19 cellular contexts compared by ENCODE assay signal in genomic region chr4:8915201-8916200, GRCh38. TPM values are rescaled to one million over a fixed set of nuclear protein-coding genes. Genes with fewer than 3 reads are reported as not detected.
DNase-seq lines count a peak whose midpoint lies in the region; ATAC-seq, FAIRE-seq and TF ChIP-seq lines count a peak whose summit lies in the region.
"Had no signal": no experiment of that assay in that cellular context is flagged by ENCODE, and none has a peak within 500 bp of the region (broad histone marks: within the 10 kb centered on the region; RNA-seq: fewer than 3 reads in every experiment).

No MANE protein-coding gene starts in this region.

- H3K27me3 ChIP-seq in foreskin keratinocyte: no peaks in the 10 kb centered on the region

- peak; percentile 24 for DNase-seq in NCI-H2171 treated with DMSO at 0.1 percent for 48 hours (lab: John Stamatoyannopoulos, UW)
- DNase-seq in NCI-H2171 (lab: John Stamatoyannopoulos, UW): no peak
- DNase-seq in GM12892 (ENCODE audit: insufficient read length): peak; percentile 3
- DNase-seq in frontal cortex (ENCODE audit: low spot score in 2 of 2): peak; percentile 3 to 8
- peak; percentile 32 for DNase-seq in sciatic nerve (ENCODE audit: low spot score)
- DNase-seq in glomerular visceral epithelial cell (ENCODE audit: extremely low spot score): no peak
- no peak for DNase-seq in AG08396 (ENCODE audit: low spot score)
- DNase-seq in foreskin keratinocyte: no peak
- DNase-seq: activated CD4-positive, CD25-positive, alpha-beta regulatory T cell treated with anti-CD3 and anti-CD28 coated beads, Interleukin-2, amount 50 U/mL, for 72 hours; CD4-positive, CD25-positive, alpha-beta regulatory T cell; NCI-H1930; NCI-H774; substantia nigra had no signal

- no peak for ATAC-seq in sciatic nerve
- ATAC-seq in foreskin keratinocyte: no peak
- ATAC-seq: GM12878 had no signal

- no peaks in the 10 kb centered on the region for H3K4me1 ChIP-seq in foreskin keratinocyte

- no peak overlapping the region for H3K27ac ChIP-seq in foreskin keratinocyte
- H3K27ac ChIP-seq: 22Rv1 had no signal

- TF ChIP-seq CTCF in foreskin keratinocyte (conservative IDR thresholded peaks at IDR 0.05): no peak

- FAIRE-seq in GM12892 (lab: Jason Lieb, UNC) (no peak), frontal cortex (lab: Jason Lieb, UNC) (no peak)
- FAIRE-seq: GM12878, RCC 7860 had no signal

- intact Hi-C loops in sciatic nerve (cut with DNase I): loop anchor here (10.0 kb wide), 1 partner anchor 311 kb away; no protein-coding TSS in a partner anchor

- TF ChIP-seq POLR2A in GM12892 (IDR thresholded peaks at IDR 0.05; ENCODE audit: low read depth, low read length): no peak

RNA-seq across cellular contexts. Expression of gene HMX1, which starts 43.9 kb away (rescaled TPM):
- polyA plus RNA-seq in GM12892 (2012; ENCODE audit: missing spikeins): not detected
- total RNA-seq in frontal cortex (not detected), sciatic nerve (not detected), foreskin keratinocyte (not detected in 2 replicates)
- not detected in 2 replicates for polyA plus RNA-seq in foreskin keratinocyte
- total RNA-seq: CD4-positive, CD25-positive, alpha-beta regulatory T cell; GM12878; HT1080; M059J; T-helper 1 cell treated with Interleukin-12 subunit alpha and Interleukin-12 subunit beta and Interleukin-4 antibody, amounts not matched to agents 30 ng/mL and 1 ng/mL, for 36 hours had no signal
- polyA plus RNA-seq: CD4-positive, CD25-positive, alpha-beta regulatory T cell; GM12878 had no signal

Comparison
In these comparisons a context has a peak if more than half of its experiments do, and no peak if none do; other contexts are left out.
1. DNase-seq: peak in NCI-H2171 treated with DMSO at 0.1 percent for 48 hours (single experiment), GM12892 (single experiment), frontal cortex (2 of 2) and sciatic nerve (single experiment); none in NCI-H2171 (single experiment), glomerular visceral epithelial cell (single experiment), AG08396 (single experiment) and foreskin keratinocyte (0 of 2).